22 cellular contexts compared by ENCODE assay signal in the genomic region with DNA sequence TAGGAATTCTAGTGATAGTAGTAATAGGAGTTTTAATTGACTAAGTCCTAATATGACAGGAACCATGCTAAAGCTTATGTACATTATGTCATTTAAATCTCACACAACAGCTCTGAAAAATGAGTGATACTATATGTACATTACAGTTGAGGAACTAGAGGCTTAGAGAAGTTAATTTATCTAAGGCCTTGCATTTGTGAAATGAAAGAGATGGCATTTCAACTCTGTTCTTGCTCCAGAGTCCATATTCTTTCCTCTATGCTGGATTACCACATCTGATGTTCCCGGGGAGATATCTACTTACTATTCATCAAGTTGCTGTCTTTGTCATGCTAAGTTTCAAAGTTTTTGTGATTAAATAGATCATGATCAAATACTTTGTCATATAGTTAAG. TPM values are rescaled to one million over a fixed set of nuclear protein-coding genes. Genes with fewer than 3 reads are reported as not detected.
DNase-seq lines count a peak whose midpoint lies in the region; ATAC-seq, FAIRE-seq and TF ChIP-seq lines count a peak whose summit lies in the region.
"Had no signal": no experiment of that assay in that cellular context is flagged by ENCODE, and none has a peak within 500 bp of the region (broad histone marks: within the 10 kb centered on the region; RNA-seq: fewer than 3 reads in every experiment).

No MANE protein-coding gene starts in this region.

- H2AFZ ChIP-seq in GM23248 (no peak overlapping the region), endothelial cell of umbilical vein (ENCODE audit: low read depth, low read length) (no peak overlapping the region)

- POLR2A ChIA-PET in endothelial cell of umbilical vein (lab: Charles Lee): interaction anchor here (1.2 kb wide), 1 partner anchor 61 kb away, joined by 3 read pairs; no protein-coding TSS in a partner anchor

- H3K27me3 ChIP-seq in GM23248 (replicated peaks; ENCODE audit: insufficient read depth) (no peaks in the 10 kb centered on the region), RWPE2 (ENCODE audit: insufficient read depth, poor library complexity, severe bottlenecking) (no peaks in the 10 kb centered on the region), endothelial cell of umbilical vein (ENCODE audit: control insufficient read depth in 2 of 2, insufficient read depth in 2 of 2, low read length in 2 of 2) (no peaks in the 10 kb centered on the region), psoas muscle (ENCODE audit: insufficient read depth in 3 of 3, low read length in 2 of 3) (no peaks in the 10 kb centered on the region)
- H3K27me3 ChIP-seq: BE2C, ovary had no signal

- peaks cover 37% of the 10 kb centered on the region for H3F3A ChIP-seq in GM23248 (ENCODE audit: insufficient read depth)

- H3K9ac ChIP-seq in GM23248: peak overlapping the region; percentile 61
- no peak overlapping the region for H3K9ac ChIP-seq in endothelial cell of umbilical vein (replicated peaks; ENCODE audit: extremely low read depth, insufficient read depth, low read length)

- no peak for TF ChIP-seq POLR2A in endothelial cell of umbilical vein (IDR thresholded peaks at IDR 0.05; ENCODE audit: low read depth, low read length)

- intact Hi-C loops in endothelial cell of umbilical vein (cut with micrococcal nuclease) (loop anchor here (5.0 kb wide), 1 partner anchor 156 kb away; no protein-coding TSS in a partner anchor), psoas muscle (cut with DNase I) (no loop called here)

- H4K20me1 ChIP-seq in GM23248 (ENCODE audit: insufficient read depth) (no peaks in the 10 kb centered on the region), endothelial cell of umbilical vein (replicated peaks; ENCODE audit: control insufficient read depth, extremely low read depth, insufficient read depth, low read length) (peaks cover 2% of the 10 kb centered on the region)

- FAIRE-seq in endothelial cell of umbilical vein (lab: Jason Lieb, UNC): no peak
- FAIRE-seq: GM12891, H1 had no signal

- H3K4me2 ChIP-seq in GM23248 (ENCODE audit: unreplicated experiment) (peak overlapping the region; percentile 79), endothelial cell of umbilical vein (ENCODE audit: insufficient read depth, low read length) (peak overlapping the region; percentile 34)

- H3K9me1 ChIP-seq in endothelial cell of umbilical vein (replicated peaks; ENCODE audit: control insufficient read depth, extremely low read depth, insufficient read depth, low read length): no peaks in the 10 kb centered on the region

- BruUV-seq in endothelial cell of umbilical vein (replicated peaks; lab: Mats Ljungman, UMichigan): no TSS peak

- dilution Hi-C loops in endothelial cell of umbilical vein (cut with MboI; ENCODE audit: extremely low pct_ligation_motif_present, low sequenced_read_pairs): loop anchor here (10.0 kb wide), 1 partner anchor 233 kb away; no protein-coding TSS in a partner anchor

- H3K4me1 ChIP-seq in GM23248 (ENCODE audit: insufficient read depth) (peaks cover 44% of the 10 kb centered on the region), RWPE2 (ENCODE audit: insufficient read depth, poor library complexity, severe bottlenecking) (peaks cover 43% of the 10 kb centered on the region), endothelial cell of umbilical vein (ENCODE audit: control insufficient read depth, extremely low read depth, insufficient read depth, low read length) (peaks cover 76% of the 10 kb centered on the region), psoas muscle (peaks cover 62% of the 10 kb centered on the region)

- H3K27ac ChIP-seq in GM23248: peak overlapping the region; percentile 91
- H3K27ac ChIP-seq in RWPE2 (ENCODE audit: poor library complexity, severe bottlenecking): peak overlapping the region; percentile 74
- H3K27ac ChIP-seq in endothelial cell of umbilical vein (ENCODE audit: insufficient read depth, low read depth, low read length): peak overlapping the region; percentile 82
- peak overlapping the region; percentile 43 for H3K27ac ChIP-seq in psoas muscle
- H3K27ac ChIP-seq: ovary had no signal

- TF ChIP-seq CTCF in RWPE2 (IDR thresholded peaks at IDR 0.05; ENCODE audit: poor library complexity, severe bottlenecking) (no peak), endothelial cell of umbilical vein (IDR thresholded peaks at IDR 0.05; ENCODE audit: extremely low read depth in 1 of 2, insufficient read depth in 1 of 2, low read depth in 1 of 2, low read length in 2 of 2) (no peak), psoas muscle (IDR thresholded peaks at IDR 0.05) (no peak), GM13977 (IDR thresholded peaks at IDR 0.05; ENCODE audit: extremely low read depth, insufficient read depth, missing control alignments) (no peak)

- H3K36me3 ChIP-seq in GM23248 (ENCODE audit: low read depth) (no peaks in the 10 kb centered on the region), RWPE2 (ENCODE audit: low read depth) (no peaks in the 10 kb centered on the region), endothelial cell of umbilical vein (ENCODE audit: control insufficient read depth in 2 of 2, extremely low read depth in 1 of 2, insufficient read depth in 2 of 2, low read length in 2 of 2) (no peaks in the 10 kb centered on the region), psoas muscle (ENCODE audit: insufficient read depth in 1 of 2, low read depth in 1 of 2) (no peaks in the 10 kb centered on the region)
- H3K36me3 ChIP-seq: BE2C, ovary had no signal

- in situ Hi-C loops in GM23248 (cut with MboI) (no loop called here), GM13977 (cut with MboI; ENCODE audit: low pct_unique_long_range_greater_than_20kb, low sequenced_read_pairs, unreplicated experiment) (no loop called here)

- CTCF ChIA-PET in endothelial cell of umbilical vein (lab: Charles Lee): interaction anchor here (0.7 to 1.4 kb wide), 6 partner anchors 16 to 234 kb away, joined by 3 to 6 read pairs (median 3); no protein-coding TSS in a partner anchor

- H3K79me2 ChIP-seq in GM23248 (ENCODE audit: insufficient read depth) (peaks cover 79% of the 10 kb centered on the region), endothelial cell of umbilical vein (ENCODE audit: control insufficient read depth, insufficient read depth, low read length) (peaks cover 86% of the 10 kb centered on the region)

- H3K9me3 ChIP-seq in GM23248 (ENCODE audit: low read depth): no peaks in the 10 kb centered on the region
- no peaks in the 10 kb centered on the region for H3K9me3 ChIP-seq in RWPE2 (ENCODE audit: severe bottlenecking)
- no peaks in the 10 kb centered on the region for H3K9me3 ChIP-seq in endothelial cell of umbilical vein (replicated peaks; ENCODE audit: control insufficient read depth, insufficient read depth, low read length)
- H3K9me3 ChIP-seq in psoas muscle: no peaks in the 10 kb centered on the region
- H3K9me3 ChIP-seq: BE2C, ovary had no signal

- peak; percentile 14 for DNase-seq in GM23248
- DNase-seq in RWPE2 (ENCODE audit: low spot score): no peak
- no peak for DNase-seq in endothelial cell of umbilical vein (ENCODE audit: low read depth, low spot score)
- DNase-seq in psoas muscle: no peak
- no peak for DNase-seq in COLO668 (lab: John Stamatoyannopoulos, UW; ENCODE audit: unreplicated experiment)
- no peak for DNase-seq in GM13977 (ENCODE audit: low spot score)
- DNase-seq in SW480 (ENCODE audit: low spot score): no peak
- DNase-seq in activated CD8-positive, alpha-beta memory T cell treated with anti-CD3 and anti-CD28 coated beads, Interleukin-2, amount 50 U/mL, for 48 hours: no peak
- DNase-seq: activated B cell treated with CpG ODN at 0.5 μM for 24 hours; activated CD8-positive, alpha-beta memory T cell treated with anti-CD3 and anti-CD28 coated beads for 24 hours; BE2C; central memory CD4-positive, alpha-beta T cell; effector memory CD8-positive, alpha-beta T cell; GF-D8; kidney glomerular epithelial cell; NCI-H1436 treated with DMSO at 0.1 percent for 48 hours; NCI-H2171 treated with DMSO at 0.1 percent for 48 hours; NCI-H82; stimulated activated CD4-positive, alpha-beta T cell treated with anti-CD3 and anti-CD28 coated beads, Interleukin-4, amount 100 ng/mL, for 24 hours had no signal

- no peak for ATAC-seq in RWPE2 (ENCODE audit: low read depth)
- no peak for ATAC-seq in psoas muscle
- ATAC-seq: effector memory CD8-positive, alpha-beta T cell had no signal

- WGBS in GM23248 (ENCODE audit: low coverage in 1 of 2, low lambda C conversion rate in 2 of 2, missing lambda C conversion rate in 2 of 2), 2 experiments: 53 to 65% methylated on average over 1 of the region's 1 CpG
- 59 to 93% (median 69%) methylated on average over 1 of the region's 1 CpG for WGBS in psoas muscle, 3 donors

- H3K9me2 ChIP-seq in GM23248 (ENCODE audit: insufficient read depth): no peaks in the 10 kb centered on the region

- H3K4me3 ChIP-seq in GM23248 (no peak overlapping the region), RWPE2 (ENCODE audit: severe bottlenecking) (no peak overlapping the region), endothelial cell of umbilical vein (replicated peaks in 1 of 3; ENCODE audit: insufficient read depth in 1 of 3, low read depth in 1 of 3, low read length in 3 of 3) (no peak overlapping the region), psoas muscle (no peak overlapping the region)
- H3K4me3 ChIP-seq: ovary had no signal

TF ChIP-seq in endothelial cell of umbilical vein, 7 proteins besides CTCF, POLR2A, EP300 and RAD21 (continues in another document):
- no peak for TF ChIP-seq POLR2AphosphoS5 (IDR thresholded peaks at IDR 0.05; ENCODE audit: insufficient read depth, low read depth, low read length)
- TF ChIP-seq MAX (IDR thresholded peaks at IDR 0.05; ENCODE audit: insufficient read depth, insufficient read length): no peak
- TF ChIP-seq MYC (IDR thresholded peaks at IDR 0.05; ENCODE audit: low read depth, low read length): no peak
- no peak for TF ChIP-seq FOS (IDR thresholded peaks at IDR 0.05; ENCODE audit: borderline replicate concordance, insufficient read depth, low read length)
- no peak for TF ChIP-seq JUN (IDR thresholded peaks at IDR 0.05; ENCODE audit: borderline replicate concordance, insufficient read depth, insufficient read length, low read depth)

RNA-seq across cellular contexts. Expression of gene AGPS, which starts 5.7 kb away (rescaled TPM):
- total RNA-seq in GM23248 (2014; rRNA removed; shearing (Covaris generic)): 32.6 and 36.7 TPM in 2 replicates
- polyA plus RNA-seq in GM23248 (2016; fragmentation: Nextera tagmentation; extraction: Ambion mirVana): 20.9 and 22.9 TPM in 2 replicates
- total RNA-seq in endothelial cell of umbilical vein: 88.8 and 96.5 TPM in 2 replicates
- 7.5 and 10.1 TPM in 2 replicates for polyA plus RNA-seq in endothelial cell of umbilical vein
- polyA plus RNA-seq in endothelial cell of umbilical vein (2011; cell fraction: cytosol; rRNA removed): 16.6 and 17.8 TPM in 2 replicates
- 16.1 and 29.2 TPM in 2 replicates for polyA plus RNA-seq in endothelial cell of umbilical vein (2011; cell fraction: nucleus; rRNA removed)
- 47.9 and 71.7 TPM in 2 replicates for polyA plus RNA-seq in endothelial cell of umbilical vein (2012)
- 28.9 and 33.3 TPM in 2 replicates for polyA minus RNA-seq in endothelial cell of umbilical vein
- polyA minus RNA-seq in endothelial cell of umbilical vein (2011; cell fraction: cytosol; rRNA and poly(A)+ RNA removed): 32.8 TPM
- 60.9 and 96.6 TPM in 2 replicates for polyA minus RNA-seq in endothelial cell of umbilical vein (2011; cell fraction: nucleus; rRNA and poly(A)+ RNA removed)
- total RNA-seq in psoas muscle: 10 to 100 TPM; 26.6 to 32.2 (median 28.7) TPM
- 10 to 100 TPM in 2 of 3 donors, 1 to 10 TPM in 1; 7.8 to 24.4 (median 12.6) TPM for polyA plus RNA-seq in psoas muscle
